In the genomic region with DNA sequence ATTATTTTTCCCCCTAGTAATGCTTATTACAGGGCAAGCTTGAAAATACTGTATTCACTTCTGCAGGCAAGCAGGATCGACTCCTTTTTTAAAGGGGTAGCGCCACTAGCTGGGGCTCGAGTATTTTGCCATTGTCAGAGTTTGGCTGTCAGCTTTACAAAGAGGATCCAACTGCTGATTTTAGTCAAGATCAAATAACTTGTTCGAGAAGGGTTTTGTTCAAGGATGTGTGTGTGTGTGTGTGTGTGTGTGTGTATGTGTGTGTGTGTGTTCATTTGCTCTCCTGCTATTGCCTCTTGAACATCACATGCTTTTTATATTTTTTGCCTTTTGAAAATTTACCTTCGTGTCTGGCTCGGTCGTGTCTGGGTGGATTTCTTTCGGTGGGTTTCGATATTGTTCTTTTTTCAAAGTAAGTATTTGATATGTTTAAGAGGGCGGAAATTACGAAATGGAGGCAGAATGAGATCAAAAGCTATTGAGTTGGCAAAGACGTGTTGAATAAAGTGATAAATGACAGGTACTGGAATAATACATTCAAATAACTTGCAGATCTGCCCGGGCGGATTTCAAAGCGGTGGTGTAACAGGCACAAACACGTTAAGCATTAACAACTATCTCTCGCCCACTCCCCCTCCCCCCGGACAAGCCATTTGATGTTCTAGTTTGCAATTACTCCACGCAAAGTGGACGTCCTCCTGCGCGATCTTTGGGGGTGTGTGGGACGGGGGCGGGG, we compare ENCODE assay signal across 8 cellular contexts. TPM values are rescaled to one million over a fixed set of nuclear protein-coding genes. Genes with fewer than 3 reads are reported as not detected.
DNase-seq lines count a peak whose midpoint lies in the region; ATAC-seq, FAIRE-seq and TF ChIP-seq lines count a peak whose summit lies in the region.

No MANE protein-coding gene starts in this region.

- no peaks in the 10 kb centered on the region for H3K27me3 ChIP-seq in A673 (replicated peaks; ENCODE audit: insufficient read depth, low read depth, low read length, poor library complexity)
- H3K27me3 ChIP-seq in Karpas-422 (ENCODE audit: low read length) = 0 out of 2 replicates have a peak, but pooled peaks cover 2% of the 10 kb centered on the region
- no peaks in the 10 kb centered on the region for H3K27me3 ChIP-seq in gastrocnemius medialis

- no peaks in the 10 kb centered on the region for H3K9me3 Mint-ChIP-seq in brain

- TF ChIP-seq CTCF in A673 (conservative IDR thresholded peaks at IDR 0.05; ENCODE audit: low read depth, low read length) (peak; percentile 50), brain (conservative IDR thresholded peaks at IDR 0.05) (no peak), gastrocnemius medialis (IDR thresholded peaks at IDR 0.05 in 4 of 5, conservative IDR thresholded peaks at IDR 0.05 in 1 of 5) (peak in 1 of 5 experiments; percentile 30)

- CTCF ChIA-PET in A673 (lab: Charles Lee) = interaction anchor here (0.6 to 1.1 kb wide), 9 partner anchors 35 to 878 kb away, joined by 3 to 8 read pairs (median 4); no protein-coding TSS in a partner anchor

- H3K4me3 Mint-ChIP-seq in brain = peak overlapping the region; percentile 91 to 100 (median 93)

- H4K20me1 ChIP-seq in Karpas-422 (ENCODE audit: insufficient read depth, low read depth, low read length) = no peaks in the 10 kb centered on the region; the same call in 1 of the 2 replicates

- in situ Hi-C loops in gastrocnemius medialis (cut with MboI; ENCODE audit: low sequenced_read_pairs in 4 of 4) = loop anchor here in 2 of 4 donors (5.0 to 10.0 kb wide), 2 partner anchors 122 to 140 kb away; no protein-coding TSS in a partner anchor

- peaks cover 17% of the 10 kb centered on the region for H3K27me3 Mint-ChIP-seq in brain

- H3K27ac ChIP-seq in A673 (ENCODE audit: low read depth, low read length, poor library complexity, severe bottlenecking) = peak overlapping the region; percentile 85
- peak overlapping the region; percentile 97 for H3K27ac ChIP-seq in Karpas-422 (ENCODE audit: low read length)
- peak overlapping the region; percentile 90 to 97 (median 94) for H3K27ac ChIP-seq in gastrocnemius medialis

- H3K4me1 ChIP-seq in A673 (ENCODE audit: insufficient read depth, low read length, poor library complexity, severe bottlenecking) (peaks cover 45% of the 10 kb centered on the region), Karpas-422 (ENCODE audit: low read length) (peaks cover 63% of the 10 kb centered on the region), gastrocnemius medialis (peaks cover 32 to 43% of the 10 kb centered on the region in 2 donors)

- peak overlapping the region; percentile 82 for H3K4me2 ChIP-seq in Karpas-422 (ENCODE audit: low read depth, low read length, poor library complexity, severe bottlenecking)

- H3K9me3 ChIP-seq in A673 (ENCODE audit: low read depth, low read length, poor library complexity, severe bottlenecking) (no peaks in the 10 kb centered on the region), Karpas-422 (ENCODE audit: low read length) (no peaks in the 10 kb centered on the region), iPS-18c (ENCODE audit: control insufficient read depth, insufficient read depth, low read length) (no peaks in the 10 kb centered on the region), gastrocnemius medialis (no peaks in the 10 kb centered on the region)

- no TSS peak for BruUV-seq in A673 (replicated peaks; lab: Mats Ljungman, UMichigan)

- peak; percentile 18 to 55 for ATAC-seq in gastrocnemius medialis
- no peak for ATAC-seq in HG03439 (IDR thresholded peaks at IDR 0.05; ENCODE audit: unreplicated experiment)

- no peaks in the 10 kb centered on the region for H3K9me2 ChIP-seq in Karpas-422 (replicated peaks; ENCODE audit: insufficient read depth, low read length)

- peak; percentile 76 for FAIRE-seq in GM18507 (lab: Jason Lieb, UNC)

- TF ChIP-seq POLR2A in gastrocnemius medialis (IDR thresholded peaks at IDR 0.05) = peak in 1 of 2 donors; percentile 36

- H3K36me3 ChIP-seq in A673 (ENCODE audit: insufficient read depth, low read length, poor library complexity, severe bottlenecking) (no peaks in the 10 kb centered on the region), Karpas-422 (ENCODE audit: insufficient read depth, low read length) (no peaks in the 10 kb centered on the region), gastrocnemius medialis (no peaks in the 10 kb centered on the region)

- peaks cover 53% of the 10 kb centered on the region for H3K4me1 Mint-ChIP-seq in brain

- no peaks in the 10 kb centered on the region for H3K79me2 ChIP-seq in Karpas-422 (ENCODE audit: low read length)

- H3K4me3 ChIP-seq in A673 (ENCODE audit: low read depth, low read length, poor library complexity, severe bottlenecking) = peak overlapping the region; percentile 68
- H3K4me3 ChIP-seq in Karpas-422 (ENCODE audit: low read length) = peak overlapping the region; percentile 76
- H3K4me3 ChIP-seq in iPS-18c (ENCODE audit: insufficient read depth, low read depth, low read length) = peak overlapping the region; percentile 79
- peak overlapping the region; percentile 76 to 91 (median 89) for H3K4me3 ChIP-seq in gastrocnemius medialis

- H2AFZ ChIP-seq in Karpas-422 (ENCODE audit: low read length) = peak overlapping the region; percentile 6; the same call in 1 of the 2 replicates

- DNase-seq in A673 (ENCODE audit: low spot score) (peak; percentile 86), GM18507 (ENCODE audit: extremely low spot score, insufficient read length, low read depth) (no peak), Karpas-422 (peak; percentile 84), T-helper 9 cell (peak; percentile 48), gastrocnemius medialis (peak; percentile 21 to 22)

- H3K9ac ChIP-seq in Karpas-422 (ENCODE audit: low read length) = peak overlapping the region; percentile 77

- no peaks in the 10 kb centered on the region for H3K36me3 Mint-ChIP-seq in brain

- intact Hi-C loops in A673 (cut with micrococcal nuclease; ENCODE audit: unreplicated experiment) = loop anchor here (2.0 to 10.0 kb wide), 4 partner anchors 35 to 1085 kb away; no protein-coding TSS in a partner anchor
- intact Hi-C loops in gastrocnemius medialis (cut with DNase I; ENCODE audit: low total_unique reads) = loop anchor here (2.0 to 10.0 kb wide), 4 partner anchors 70 to 902 kb away; a partner anchor contains a TSS

- POLR2A ChIA-PET in A673 (lab: Charles Lee; ENCODE audit: low non-redundant PET) = interaction anchor here (0.6 kb wide), 1 partner anchor 90 kb away, joined by 4 read pairs; no protein-coding TSS in a partner anchor

- H3K27ac Mint-ChIP-seq in brain = peak overlapping the region; percentile 99 to 100 (median 100)

RNA-seq across cellular contexts. Expression of a gene that starts 1.1 kb away (rescaled TPM):
- 29.0 and 29.7 TPM in 2 replicates for total RNA-seq in A673 (2021)
- 1.3 and 5.9 TPM in 2 replicates for total RNA-seq in Karpas-422 (2014; rRNA removed; shearing (Covaris generic); ENCODE audit: low replicate concordance)
- polyA plus RNA-seq in brain (ENCODE audit: insufficient read depth, low read depth, low replicate concordance) = 2.5 TPM
- total RNA-seq in gastrocnemius medialis = 100 to 1,000 TPM; 156 to 512 (median 263) TPM
